In the genomic region with DNA sequence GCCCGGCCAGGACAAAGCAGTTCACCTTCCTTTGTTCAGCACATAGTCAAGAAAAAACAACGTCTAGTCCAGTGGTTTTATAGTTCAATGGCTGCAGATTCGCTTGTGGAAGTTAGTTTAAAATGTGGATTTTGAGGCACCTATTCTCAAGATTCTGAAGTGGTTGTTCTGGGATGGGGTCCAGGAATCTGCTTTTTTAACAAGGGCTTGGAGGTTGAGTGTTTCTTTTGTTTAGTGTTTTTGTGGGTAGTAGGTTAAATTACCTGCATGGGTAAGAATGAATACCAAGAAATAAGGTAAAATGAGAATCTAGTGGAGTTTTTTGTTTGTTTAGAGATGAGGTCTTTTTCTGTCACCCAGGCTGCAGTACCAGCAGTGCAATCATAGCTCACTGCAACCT, we compare ENCODE assay signal across 19 cellular contexts. TPM values are rescaled to one million over a fixed set of nuclear protein-coding genes. Genes with fewer than 3 reads are reported as not detected.
"Had no signal": no experiment of that assay in that cellular context is flagged by ENCODE, and none has a peak within 500 bp of the region (broad histone marks: within the 10 kb centered on the region; RNA-seq: fewer than 3 reads in every experiment).

No MANE protein-coding gene starts in this region.

- H3K36me3 Mint-ChIP-seq: mesothelial cell of epicardium; naive thymus-derived CD8-positive, alpha-beta T cell had no signal

- H3K4me1 ChIP-seq: body of pancreas had no signal

- H3K4me3 ChIP-seq: body of pancreas, cardiac muscle cell, gastroesophageal sphincter, transverse colon had no signal

- H3K27ac ChIP-seq: body of pancreas, cardiac muscle cell, epithelial cell of prostate, gastroesophageal sphincter, transverse colon, WERI-Rb-1 had no signal

- H3K9me3 Mint-ChIP-seq: mesothelial cell of epicardium; naive thymus-derived CD8-positive, alpha-beta T cell; stimulated activated naive CD8-positive, alpha-beta T cell treated with anti-CD3 and anti-CD28 coated beads, Interleukin-15, amount 100 ng/mL, for 72 hours had no signal

- DNase-seq: activated CD4-positive, alpha-beta T cell treated with anti-CD3 and anti-CD28 coated beads, Interleukin-2, amount 50 U/mL, for 1 hour; activated CD4-positive, CD25-positive, alpha-beta regulatory T cell treated with anti-CD3 and anti-CD28 coated beads, Interleukin-2, amount 50 U/mL, for 72 hours; activated CD8-positive, alpha-beta T cell treated with anti-CD3 and anti-CD28 coated beads, Interleukin-2, amount 10 ng/mL, durations not matched to agents 7 days and 5 days; activated T-cell treated with anti-CD3 and anti-CD28 coated beads, Interleukin-2, amount 50 U/mL, for 1 hour; body of pancreas; head of caudate nucleus; left ventricle myocardium superior; mammary epithelial cell; naive thymus-derived CD8-positive, alpha-beta T cell; stimulated activated CD4-positive, alpha-beta T cell treated with anti-CD3 and anti-CD28 coated beads, Interleukin-1b, Interleukin-23, amount 100 ng/mL, for 48 hours; stimulated activated naive CD8-positive, alpha-beta T cell treated with anti-CD3 and anti-CD28 coated beads, Interleukin-15, amount 100 ng/mL, for 72 hours; transverse colon; WERI-Rb-1 had no signal

- H3K27ac Mint-ChIP-seq: activated CD8-positive, alpha-beta T cell treated with anti-CD3 and anti-CD28 coated beads, Interleukin-2, amount 10 ng/mL, durations not matched to agents 7 days and 5 days; mesothelial cell of epicardium; naive thymus-derived CD8-positive, alpha-beta T cell; progenitor cell of endocrine pancreas; stimulated activated naive CD8-positive, alpha-beta T cell treated with anti-CD3 and anti-CD28 coated beads, Interleukin-15, amount 100 ng/mL, for 72 hours had no signal

- H3K9me3 ChIP-seq: body of pancreas, gastroesophageal sphincter, transverse colon had no signal

- H3K36me3 ChIP-seq: cardiac muscle cell, gastroesophageal sphincter, transverse colon, WERI-Rb-1 had no signal

- H3K4me1 Mint-ChIP-seq: naive thymus-derived CD8-positive, alpha-beta T cell; stimulated activated naive CD8-positive, alpha-beta T cell treated with anti-CD3 and anti-CD28 coated beads, Interleukin-15, amount 100 ng/mL, for 72 hours had no signal

- H3K27me3 ChIP-seq: body of pancreas, cardiac muscle cell, gastroesophageal sphincter, transverse colon had no signal

- H3K4me3 Mint-ChIP-seq: activated CD8-positive, alpha-beta T cell treated with anti-CD3 and anti-CD28 coated beads, Interleukin-2, amount 10 ng/mL, durations not matched to agents 7 days and 5 days; mesothelial cell of epicardium; naive thymus-derived CD8-positive, alpha-beta T cell; stimulated activated naive CD8-positive, alpha-beta T cell treated with anti-CD3 and anti-CD28 coated beads, Interleukin-15, amount 100 ng/mL, for 72 hours had no signal

- H3K27me3 Mint-ChIP-seq: progenitor cell of endocrine pancreas; stimulated activated naive CD8-positive, alpha-beta T cell treated with anti-CD3 and anti-CD28 coated beads, Interleukin-15, amount 100 ng/mL, for 72 hours had no signal

RNA-seq across cellular contexts. Expression of a gene that starts 31.5 kb away (rescaled TPM):
- total RNA-seq: activated CD8-positive, alpha-beta T cell treated with anti-CD3 and anti-CD28 coated beads, Interleukin-2, amount 10 ng/mL, durations not matched to agents 7 days and 5 days; mammary epithelial cell; naive thymus-derived CD8-positive, alpha-beta T cell; progenitor cell of endocrine pancreas; T-helper 2 cell treated with Interferon-gamma antibody and Interleukin-4, amounts not matched to agents 100 ng/mL and 5 ng/mL, for 36 hours had no signal
- polyA plus RNA-seq: mammary epithelial cell had no signal
